1 cellular context compared by ENCODE assay signal in genomic region chr5:173669483-173669882, GRCh38.
A peak's percentile ranks its signal among the peaks of the same experiment; 100 is the strongest.
TF ChIP-seq lines count a peak whose summit lies in the region.

No MANE protein-coding gene starts in this region.

TF ChIP-seq in GM23338, 12 proteins besides CTCF, POLR2A, EP300 and RAD21:
- TF ChIP-seq, protein P1, sequence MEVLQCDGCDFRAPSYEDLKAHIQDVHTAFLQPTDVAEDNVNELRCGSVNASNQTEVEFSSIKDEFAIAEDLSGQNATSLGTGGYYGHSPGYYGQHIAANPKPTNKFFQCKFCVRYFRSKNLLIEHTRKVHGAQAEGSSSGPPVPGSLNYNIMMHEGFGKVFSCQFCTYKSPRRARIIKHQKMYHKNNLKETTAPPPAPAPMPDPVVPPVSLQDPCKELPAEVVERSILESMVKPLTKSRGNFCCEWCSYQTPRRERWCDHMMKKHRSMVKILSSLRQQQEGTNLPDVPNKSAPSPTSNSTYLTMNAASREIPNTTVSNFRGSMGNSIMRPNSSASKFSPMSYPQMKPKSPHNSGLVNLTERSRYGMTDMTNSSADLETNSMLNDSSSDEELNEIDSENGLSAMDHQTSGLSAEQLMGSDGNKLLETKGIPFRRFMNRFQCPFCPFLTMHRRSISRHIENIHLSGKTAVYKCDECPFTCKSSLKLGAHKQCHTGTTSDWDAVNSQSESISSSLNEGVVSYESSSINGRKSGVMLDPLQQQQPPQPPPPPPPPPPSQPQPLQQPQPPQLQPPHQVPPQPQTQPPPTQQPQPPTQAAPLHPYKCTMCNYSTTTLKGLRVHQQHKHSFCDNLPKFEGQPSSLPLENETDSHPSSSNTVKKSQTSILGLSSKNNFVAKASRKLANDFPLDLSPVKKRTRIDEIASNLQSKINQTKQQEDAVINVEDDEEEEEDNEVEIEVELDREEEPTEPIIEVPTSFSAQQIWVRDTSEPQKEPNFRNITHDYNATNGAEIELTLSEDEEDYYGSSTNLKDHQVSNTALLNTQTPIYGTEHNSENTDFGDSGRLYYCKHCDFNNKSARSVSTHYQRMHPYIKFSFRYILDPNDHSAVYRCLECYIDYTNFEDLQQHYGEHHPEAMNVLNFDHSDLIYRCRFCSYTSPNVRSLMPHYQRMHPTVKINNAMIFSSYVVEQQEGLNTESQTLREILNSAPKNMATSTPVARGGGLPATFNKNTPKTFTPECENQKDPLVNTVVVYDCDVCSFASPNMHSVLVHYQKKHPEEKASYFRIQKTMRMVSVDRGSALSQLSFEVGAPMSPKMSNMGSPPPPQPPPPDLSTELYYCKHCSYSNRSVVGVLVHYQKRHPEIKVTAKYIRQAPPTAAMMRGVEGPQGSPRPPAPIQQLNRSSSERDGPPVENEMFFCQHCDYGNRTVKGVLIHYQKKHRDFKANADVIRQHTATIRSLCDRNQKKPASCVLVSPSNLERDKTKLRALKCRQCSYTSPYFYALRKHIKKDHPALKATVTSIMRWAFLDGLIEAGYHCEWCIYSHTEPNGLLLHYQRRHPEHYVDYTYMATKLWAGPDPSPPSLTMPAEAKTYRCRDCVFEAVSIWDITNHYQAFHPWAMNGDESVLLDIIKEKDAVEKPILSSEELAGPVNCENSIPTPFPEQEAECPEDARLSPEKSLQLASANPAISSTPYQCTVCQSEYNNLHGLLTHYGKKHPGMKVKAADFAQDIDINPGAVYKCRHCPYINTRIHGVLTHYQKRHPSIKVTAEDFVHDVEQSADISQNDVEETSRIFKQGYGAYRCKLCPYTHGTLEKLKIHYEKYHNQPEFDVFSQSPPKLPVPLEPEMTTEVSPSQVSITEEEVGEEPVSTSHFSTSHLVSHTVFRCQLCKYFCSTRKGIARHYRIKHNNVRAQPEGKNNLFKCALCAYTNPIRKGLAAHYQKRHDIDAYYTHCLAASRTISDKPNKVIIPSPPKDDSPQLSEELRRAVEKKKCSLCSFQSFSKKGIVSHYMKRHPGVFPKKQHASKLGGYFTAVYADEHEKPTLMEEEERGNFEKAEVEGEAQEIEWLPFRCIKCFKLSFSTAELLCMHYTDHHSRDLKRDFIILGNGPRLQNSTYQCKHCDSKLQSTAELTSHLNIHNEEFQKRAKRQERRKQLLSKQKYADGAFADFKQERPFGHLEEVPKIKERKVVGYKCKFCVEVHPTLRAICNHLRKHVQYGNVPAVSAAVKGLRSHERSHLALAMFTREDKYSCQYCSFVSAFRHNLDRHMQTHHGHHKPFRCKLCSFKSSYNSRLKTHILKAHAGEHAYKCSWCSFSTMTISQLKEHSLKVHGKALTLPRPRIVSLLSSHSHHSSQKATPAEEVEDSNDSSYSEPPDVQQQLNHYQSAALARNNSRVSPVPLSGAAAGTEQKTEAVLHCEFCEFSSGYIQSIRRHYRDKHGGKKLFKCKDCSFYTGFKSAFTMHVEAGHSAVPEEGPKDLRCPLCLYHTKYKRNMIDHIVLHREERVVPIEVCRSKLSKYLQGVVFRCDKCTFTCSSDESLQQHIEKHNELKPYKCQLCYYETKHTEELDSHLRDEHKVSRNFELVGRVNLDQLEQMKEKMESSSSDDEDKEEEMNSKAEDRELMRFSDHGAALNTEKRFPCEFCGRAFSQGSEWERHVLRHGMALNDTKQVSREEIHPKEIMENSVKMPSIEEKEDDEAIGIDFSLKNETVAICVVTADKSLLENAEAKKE (CRISPR knock-in tag; IDR thresholded peaks at IDR 0.05): peak; percentile 33; the same call in 1 of the 2 replicates
- TF ChIP-seq, protein P2, sequence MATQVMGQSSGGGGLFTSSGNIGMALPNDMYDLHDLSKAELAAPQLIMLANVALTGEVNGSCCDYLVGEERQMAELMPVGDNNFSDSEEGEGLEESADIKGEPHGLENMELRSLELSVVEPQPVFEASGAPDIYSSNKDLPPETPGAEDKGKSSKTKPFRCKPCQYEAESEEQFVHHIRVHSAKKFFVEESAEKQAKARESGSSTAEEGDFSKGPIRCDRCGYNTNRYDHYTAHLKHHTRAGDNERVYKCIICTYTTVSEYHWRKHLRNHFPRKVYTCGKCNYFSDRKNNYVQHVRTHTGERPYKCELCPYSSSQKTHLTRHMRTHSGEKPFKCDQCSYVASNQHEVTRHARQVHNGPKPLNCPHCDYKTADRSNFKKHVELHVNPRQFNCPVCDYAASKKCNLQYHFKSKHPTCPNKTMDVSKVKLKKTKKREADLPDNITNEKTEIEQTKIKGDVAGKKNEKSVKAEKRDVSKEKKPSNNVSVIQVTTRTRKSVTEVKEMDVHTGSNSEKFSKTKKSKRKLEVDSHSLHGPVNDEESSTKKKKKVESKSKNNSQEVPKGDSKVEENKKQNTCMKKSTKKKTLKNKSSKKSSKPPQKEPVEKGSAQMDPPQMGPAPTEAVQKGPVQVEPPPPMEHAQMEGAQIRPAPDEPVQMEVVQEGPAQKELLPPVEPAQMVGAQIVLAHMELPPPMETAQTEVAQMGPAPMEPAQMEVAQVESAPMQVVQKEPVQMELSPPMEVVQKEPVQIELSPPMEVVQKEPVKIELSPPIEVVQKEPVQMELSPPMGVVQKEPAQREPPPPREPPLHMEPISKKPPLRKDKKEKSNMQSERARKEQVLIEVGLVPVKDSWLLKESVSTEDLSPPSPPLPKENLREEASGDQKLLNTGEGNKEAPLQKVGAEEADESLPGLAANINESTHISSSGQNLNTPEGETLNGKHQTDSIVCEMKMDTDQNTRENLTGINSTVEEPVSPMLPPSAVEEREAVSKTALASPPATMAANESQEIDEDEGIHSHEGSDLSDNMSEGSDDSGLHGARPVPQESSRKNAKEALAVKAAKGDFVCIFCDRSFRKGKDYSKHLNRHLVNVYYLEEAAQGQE (IDR thresholded peaks at IDR 0.05; ENCODE audit: unreplicated experiment): no peak
TF ChIP-seq in GM23338: peak in this region for 1.
